ENCODE assay signal across 13 cellular contexts in genomic region chr9:99127372-99128132, GRCh38. TPM values are rescaled to one million over a fixed set of nuclear protein-coding genes. Genes with fewer than 3 reads are reported as not detected.
A peak's percentile ranks its signal among the peaks of the same experiment; 100 is the strongest.
DNase-seq lines count a peak whose midpoint lies in the region; ATAC-seq and TF ChIP-seq lines count a peak whose summit lies in the region.
"Had no signal": no experiment of that assay in that cellular context is flagged by ENCODE, and none has a peak within 500 bp of the region (broad histone marks: within the 10 kb centered on the region; RNA-seq: fewer than 3 reads in every experiment).

No MANE protein-coding gene starts in this region.

- H3K27ac ChIP-seq in CD8-positive, alpha-beta memory T cell (ENCODE audit: low read depth, low read length), result no peak overlapping the region

- H3K27me3 ChIP-seq in CD8-positive, alpha-beta memory T cell (ENCODE audit: insufficient read depth, low read length, poor library complexity, severe bottlenecking), result no peaks in the 10 kb centered on the region

- H3K27me3 Mint-ChIP-seq in CD8-positive, alpha-beta memory T cell, result no peaks in the 10 kb centered on the region
- no peaks in the 10 kb centered on the region for H3K27me3 Mint-ChIP-seq in T-helper 1 cell treated with Interleukin-12 subunit alpha and Interleukin-12 subunit beta and Interleukin-4 antibody, amounts not matched to agents 30 μg/mL and 1 μg/mL, for 36 hours (ENCODE audit: low read depth)

- H3K27ac Mint-ChIP-seq in CD8-positive, alpha-beta memory T cell, result peak overlapping the region; percentile 1 to 85 (median 68)
- peak overlapping the region; percentile 5 for H3K27ac Mint-ChIP-seq in T-helper 1 cell treated with Interleukin-12 subunit alpha and Interleukin-12 subunit beta and Interleukin-4 antibody, amounts not matched to agents 30 μg/mL and 1 μg/mL, for 36 hours
- H3K27ac Mint-ChIP-seq: WTC11 had no signal

- ATAC-seq in GM21390 (IDR thresholded peaks at IDR 0.05; ENCODE audit: unreplicated experiment), result peak; percentile 44
- ATAC-seq in GM19328 (IDR thresholded peaks at IDR 0.05; ENCODE audit: unreplicated experiment), result no peak
- no peak for ATAC-seq in sciatic nerve
- no peak for ATAC-seq in HG03175 (IDR thresholded peaks at IDR 0.05; ENCODE audit: unreplicated experiment)
- ATAC-seq: WTC11 had no signal

- no peak for DNase-seq in CD8-positive, alpha-beta memory T cell
- DNase-seq in fibroblast of the aortic adventitia (ENCODE audit: low read depth), result peak; percentile 65
- DNase-seq in sciatic nerve (ENCODE audit: low spot score), result no peak
- no peak for DNase-seq in cerebellar nuclear complex (lab: John Stamatoyannopoulos, UW)
- DNase-seq: DMS79, left cardiac atrium, NCI-H748 treated with DMSO at 0.1 percent for 48 hours, retina had no signal

- peak overlapping the region in 4 of 7 donors; percentile 1 to 36 (median 25) for H3K4me3 Mint-ChIP-seq in CD8-positive, alpha-beta memory T cell
- H3K4me3 Mint-ChIP-seq in T-helper 1 cell treated with Interleukin-12 subunit alpha and Interleukin-12 subunit beta and Interleukin-4 antibody, amounts not matched to agents 30 μg/mL and 1 μg/mL, for 36 hours, result no peak overlapping the region
- H3K4me3 Mint-ChIP-seq: WTC11 had no signal

- intact Hi-C loops in sciatic nerve (cut with DNase I), result no loop called here

- H3K36me3 Mint-ChIP-seq in CD8-positive, alpha-beta memory T cell, result peaks cover 5 to 28% (median 6%) of the 10 kb centered on the region in 3 donors
- peaks cover 62% of the 10 kb centered on the region for H3K36me3 Mint-ChIP-seq in T-helper 1 cell treated with Interleukin-12 subunit alpha and Interleukin-12 subunit beta and Interleukin-4 antibody, amounts not matched to agents 30 μg/mL and 1 μg/mL, for 36 hours (ENCODE audit: low read depth)

- H3K4me3 ChIP-seq in CD8-positive, alpha-beta memory T cell (ENCODE audit: low read length), result no peak overlapping the region
- H3K4me3 ChIP-seq in fibroblast of the aortic adventitia (ENCODE audit: low read depth, low read length), result no peak overlapping the region

- H3K9me3 ChIP-seq in CD8-positive, alpha-beta memory T cell (ENCODE audit: low read length), result no peaks in the 10 kb centered on the region

- no peak for TF ChIP-seq CTCF in fibroblast of the aortic adventitia (IDR thresholded peaks at IDR 0.05; ENCODE audit: insufficient read depth, low read length)

- H3K36me3 ChIP-seq in CD8-positive, alpha-beta memory T cell (ENCODE audit: insufficient read depth, low read length), result no peaks in the 10 kb centered on the region

- peaks cover 86 to 94% (median 93%) of the 10 kb centered on the region in 3 donors for H3K4me1 Mint-ChIP-seq in CD8-positive, alpha-beta memory T cell
- peaks cover 65% of the 10 kb centered on the region for H3K4me1 Mint-ChIP-seq in T-helper 1 cell treated with Interleukin-12 subunit alpha and Interleukin-12 subunit beta and Interleukin-4 antibody, amounts not matched to agents 30 μg/mL and 1 μg/mL, for 36 hours (ENCODE audit: low read depth)

- CTCF ChIA-PET in CD8-positive, alpha-beta memory T cell (lab: Charles Lee), result interaction anchor here (3.3 kb wide), 1 partner anchor 12 kb away, joined by 13 read pairs; no protein-coding TSS in a partner anchor

- POLR2A ChIA-PET in CD8-positive, alpha-beta memory T cell (lab: Charles Lee), result interaction anchor here (0.6 kb wide), 1 partner anchor 104 kb away, joined by 3 read pairs; no protein-coding TSS in a partner anchor

- H3K9me3 Mint-ChIP-seq in CD8-positive, alpha-beta memory T cell, result no peaks in the 10 kb centered on the region
- H3K9me3 Mint-ChIP-seq in T-helper 1 cell treated with Interleukin-12 subunit alpha and Interleukin-12 subunit beta and Interleukin-4 antibody, amounts not matched to agents 30 μg/mL and 1 μg/mL, for 36 hours, result no peaks in the 10 kb centered on the region

- H3K4me1 ChIP-seq in CD8-positive, alpha-beta memory T cell (ENCODE audit: insufficient read depth, low read length), result peaks cover 75% of the 10 kb centered on the region

RNA-seq across cellular contexts. Expression of gene TGFBR1, which starts 22.6 kb away (rescaled TPM):
- total RNA-seq in CD8-positive, alpha-beta memory T cell, result 10 to 100 TPM; 36.6 to 41.9 TPM
- polyA plus RNA-seq in CD8-positive, alpha-beta memory T cell, result 34.4 TPM
- total RNA-seq in fibroblast of the aortic adventitia (ENCODE audit: low replicate concordance) (20.1 and 28.8 TPM in 2 replicates), sciatic nerve (71.3 TPM)
